Comparison of ENCODE assay signal across 24 cellular contexts in the genomic region with DNA sequence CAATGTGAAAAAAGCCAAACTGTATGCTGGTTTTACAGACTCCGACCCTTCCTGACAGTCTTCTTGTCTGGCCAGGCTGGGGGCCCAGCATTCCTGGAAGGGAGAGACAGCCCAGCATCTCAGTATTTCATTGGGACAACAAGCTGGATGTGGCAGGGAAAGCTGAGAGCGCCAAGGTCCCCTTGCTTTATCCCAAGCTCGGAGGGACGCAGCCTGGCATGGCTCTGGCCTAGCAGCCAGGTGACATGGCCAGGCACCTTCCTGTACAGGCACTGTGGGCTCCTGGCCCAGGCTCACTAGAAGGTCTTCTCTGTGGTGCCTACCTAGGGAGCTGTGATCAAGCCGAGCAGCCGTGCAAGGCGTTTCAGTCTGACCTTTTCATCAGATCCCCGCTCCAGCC.
"Had no signal": no experiment of that assay in that cellular context is flagged by ENCODE, and none has a peak within 500 bp of the region (broad histone marks: within the 10 kb centered on the region; RNA-seq: fewer than 3 reads in every experiment).

No MANE protein-coding gene starts in this region.

- H3K36me3 Mint-ChIP-seq: activated naive CD4-positive, alpha-beta T cell treated with anti-CD3 and anti-CD28 coated beads, Interleukin-2, amount 50 U/mL, for 24 hours had no signal

- H3K9me3 Mint-ChIP-seq: activated naive CD4-positive, alpha-beta T cell treated with anti-CD3 and anti-CD28 coated beads, Interleukin-2, amount 50 U/mL, for 24 hours; brain; nephron progenitor cell had no signal

- FAIRE-seq: frontal cortex, keratinocyte, TTC549 had no signal

- DNase-seq: activated CD4-positive, alpha-beta T cell treated with anti-CD3 and anti-CD28 coated beads for 1 hour; activated CD4-positive, alpha-beta T cell treated with anti-CD3 and anti-CD28 coated beads, Interleukin-2, amount 50 U/mL, for 1 hour; activated CD8-positive, alpha-beta T cell treated with anti-CD3 and anti-CD28 coated beads, Interleukin-2, amount 10 ng/mL, durations not matched to agents 7 days and 5 days; activated gamma-delta T cell treated with Interleukin-2 at 50 U/mL for 16 hours; activated T-cell treated with anti-CD3 and anti-CD28 coated beads, Interleukin-2, amount 50 U/mL, for 1 hour; anterior cingulate cortex; caudate nucleus; dermis blood vessel endothelial cell; effector CD8-positive, alpha-beta T cell; left colon; mesenchymal stem cell; mucosa of descending colon; nephron progenitor cell; occipital lobe; retina; stimulated activated CD4-positive, alpha-beta T cell treated with anti-CD3 and anti-CD28 coated beads, Interleukin-4, amount 100 ng/mL, for 24 hours; stimulated activated naive CD4-positive, alpha-beta T cell treated with Interleukin-2 at 50 U/mL for 16 hours; T-helper 1 cell had no signal

- H3K4me3 Mint-ChIP-seq: activated CD8-positive, alpha-beta T cell treated with anti-CD3 and anti-CD28 coated beads, Interleukin-2, amount 10 ng/mL, durations not matched to agents 7 days and 5 days; activated naive CD4-positive, alpha-beta T cell treated with anti-CD3 and anti-CD28 coated beads, Interleukin-2, amount 50 U/mL, for 24 hours; brain; nephron progenitor cell had no signal

- H3K9me3 ChIP-seq: mucosa of descending colon had no signal

- ATAC-seq: activated CD8-positive, alpha-beta T cell treated with anti-CD3 and anti-CD28 coated beads, Interleukin-2, amount 10 ng/mL, durations not matched to agents 7 days and 5 days; esophagus mucosa; left colon; mucosa of descending colon had no signal

- H3K27ac Mint-ChIP-seq: activated CD8-positive, alpha-beta T cell treated with anti-CD3 and anti-CD28 coated beads, Interleukin-2, amount 10 ng/mL, durations not matched to agents 7 days and 5 days; activated naive CD4-positive, alpha-beta T cell treated with anti-CD3 and anti-CD28 coated beads, Interleukin-2, amount 50 U/mL, for 24 hours; brain had no signal

- H3K4me3 ChIP-seq: mucosa of descending colon had no signal
